Comparison of ENCODE assay signal across 14 cellular contexts in the genomic region with DNA sequence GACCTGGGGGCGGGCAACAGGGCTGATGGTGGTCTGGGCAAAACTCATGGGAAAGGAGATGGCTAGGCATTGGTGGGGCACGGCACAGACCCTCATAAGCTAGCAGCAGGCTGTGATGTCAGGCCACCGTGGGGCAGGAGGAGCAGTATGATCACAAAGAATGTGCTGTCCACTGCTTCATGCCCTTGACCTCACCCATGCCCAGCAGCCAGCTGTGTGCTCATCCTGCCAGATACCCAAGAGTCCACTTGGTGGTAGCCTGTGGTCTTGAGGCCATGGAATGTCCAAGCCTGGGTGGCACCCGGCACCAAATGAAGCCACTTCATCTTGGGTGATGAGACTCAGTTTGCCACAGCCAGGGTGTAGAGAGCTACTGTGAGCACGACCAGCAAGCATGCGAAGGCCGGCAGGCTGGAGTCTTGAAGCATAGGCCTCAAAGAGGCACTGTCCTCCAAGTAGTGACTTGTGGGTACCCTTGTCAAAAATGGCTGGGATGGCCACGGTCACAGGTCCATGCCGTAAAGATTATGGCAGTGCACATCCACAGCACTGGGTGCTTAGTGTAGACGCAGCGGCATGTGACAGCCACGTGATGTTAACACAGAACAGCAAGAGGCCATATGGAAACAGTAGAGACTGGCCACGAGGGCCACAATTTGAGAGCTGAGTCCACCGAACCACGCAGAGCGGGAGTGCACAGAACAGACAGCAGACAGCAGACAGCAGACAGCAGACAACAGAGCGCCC. TPM values are rescaled to one million over a fixed set of nuclear protein-coding genes. Genes with fewer than 3 reads are reported as not detected.
DNase-seq lines count a peak whose midpoint lies in the region; ATAC-seq and TF ChIP-seq lines count a peak whose summit lies in the region.
"Had no signal": no experiment of that assay in that cellular context is flagged by ENCODE, and none has a peak within 500 bp of the region (broad histone marks: within the 10 kb centered on the region; RNA-seq: fewer than 3 reads in every experiment).

No MANE protein-coding gene starts in this region.

- no peak for TF ChIP-seq CTCF in activated CD8-positive, alpha-beta T cell treated with anti-CD3 and anti-CD28 coated beads for 36 hours (IDR thresholded peaks at IDR 0.05)

- ATAC-seq in activated CD8-positive, alpha-beta T cell treated with anti-CD3 and anti-CD28 coated beads for 36 hours, result no peak
- no peak for ATAC-seq in stimulated activated effector memory CD8-positive, alpha-beta T cell treated with anti-CD3 and anti-CD28 coated beads, Interleukin-12 subunit alpha, Interleukin-12 subunit beta, amount 100 ng/mL, for 72 hours

- POLR2A ChIA-PET in activated CD8-positive, alpha-beta T cell treated with anti-CD3 and anti-CD28 coated beads for 36 hours (lab: Charles Lee), result interaction anchor here (0.8 to 7.4 kb wide), 5 partner anchors 14 to 44 kb away, joined by 3 to 60 read pairs (median 6); no protein-coding TSS in a partner anchor

- intact Hi-C loops in activated CD4-positive, alpha-beta T cell treated with anti-CD3 and anti-CD28 coated beads, Interleukin-2, amount 10 ng/mL, durations not matched to agents 24 days and 14 days (cut with micrococcal nuclease), result no loop called here
- intact Hi-C loops in activated CD8-positive, alpha-beta T cell treated with anti-CD3 and anti-CD28 coated beads for 36 hours (cut with micrococcal nuclease), result no loop called here

- peaks cover 24% of the 10 kb centered on the region for H3K36me3 Mint-ChIP-seq in activated CD4-positive, alpha-beta T cell treated with anti-CD3 and anti-CD28 coated beads, Interleukin-2, amount 10 ng/mL, durations not matched to agents 24 days and 14 days (ENCODE audit: low read depth)
- peaks cover 13% of the 10 kb centered on the region for H3K36me3 Mint-ChIP-seq in activated CD8-positive, alpha-beta T cell treated with anti-CD3 and anti-CD28 coated beads for 36 hours (ENCODE audit: low read depth)
- H3K36me3 Mint-ChIP-seq in immature natural killer cell, result peaks cover 0 to under 1% (median 0%) of the 10 kb centered on the region in 3 donors
- H3K36me3 Mint-ChIP-seq in stimulated activated effector memory CD8-positive, alpha-beta T cell treated with anti-CD3 and anti-CD28 coated beads, Interleukin-12 subunit alpha, Interleukin-12 subunit beta, amount 100 ng/mL, for 72 hours, result peaks cover 64% of the 10 kb centered on the region

- CTCF ChIA-PET in activated CD8-positive, alpha-beta T cell treated with anti-CD3 and anti-CD28 coated beads for 36 hours (lab: Charles Lee), result no interaction called here

- no peaks in the 10 kb centered on the region for H3K27me3 Mint-ChIP-seq in activated CD4-positive, alpha-beta T cell treated with anti-CD3 and anti-CD28 coated beads, Interleukin-2, amount 10 ng/mL, durations not matched to agents 24 days and 14 days
- H3K27me3 Mint-ChIP-seq in activated CD8-positive, alpha-beta T cell treated with anti-CD3 and anti-CD28 coated beads for 36 hours, result no peaks in the 10 kb centered on the region
- H3K27me3 Mint-ChIP-seq in immature natural killer cell (ENCODE audit: low read depth in 3 of 3), result peaks cover 0 to 4% (median 2%) of the 10 kb centered on the region in 3 donors

- peak overlapping the region; percentile 73 for H3K4me3 Mint-ChIP-seq in activated CD4-positive, alpha-beta T cell treated with anti-CD3 and anti-CD28 coated beads, Interleukin-2, amount 10 ng/mL, durations not matched to agents 24 days and 14 days
- peak overlapping the region; percentile 69 for H3K4me3 Mint-ChIP-seq in activated CD8-positive, alpha-beta T cell treated with anti-CD3 and anti-CD28 coated beads for 36 hours
- H3K4me3 Mint-ChIP-seq in immature natural killer cell, result peak overlapping the region; percentile 73 to 87 (median 83)
- peak overlapping the region; percentile 64 for H3K4me3 Mint-ChIP-seq in stimulated activated effector memory CD8-positive, alpha-beta T cell treated with anti-CD3 and anti-CD28 coated beads, Interleukin-12 subunit alpha, Interleukin-12 subunit beta, amount 100 ng/mL, for 72 hours

- peaks cover 21% of the 10 kb centered on the region for H3K4me1 Mint-ChIP-seq in activated CD4-positive, alpha-beta T cell treated with anti-CD3 and anti-CD28 coated beads, Interleukin-2, amount 10 ng/mL, durations not matched to agents 24 days and 14 days
- H3K4me1 Mint-ChIP-seq in activated CD8-positive, alpha-beta T cell treated with anti-CD3 and anti-CD28 coated beads for 36 hours (ENCODE audit: low read depth), result peaks cover 45% of the 10 kb centered on the region
- peaks cover 15 to 22% of the 10 kb centered on the region in 2 donors for H3K4me1 Mint-ChIP-seq in immature natural killer cell
- H3K4me1 Mint-ChIP-seq in stimulated activated effector memory CD8-positive, alpha-beta T cell treated with anti-CD3 and anti-CD28 coated beads, Interleukin-12 subunit alpha, Interleukin-12 subunit beta, amount 100 ng/mL, for 72 hours, result peaks cover 37% of the 10 kb centered on the region

- H3K9me3 Mint-ChIP-seq in activated CD4-positive, alpha-beta T cell treated with anti-CD3 and anti-CD28 coated beads, Interleukin-2, amount 10 ng/mL, durations not matched to agents 24 days and 14 days, result no peaks in the 10 kb centered on the region
- no peaks in the 10 kb centered on the region for H3K9me3 Mint-ChIP-seq in activated CD8-positive, alpha-beta T cell treated with anti-CD3 and anti-CD28 coated beads for 36 hours
- no peaks in the 10 kb centered on the region for H3K9me3 Mint-ChIP-seq in immature natural killer cell
- H3K9me3 Mint-ChIP-seq in stimulated activated effector memory CD8-positive, alpha-beta T cell treated with anti-CD3 and anti-CD28 coated beads, Interleukin-12 subunit alpha, Interleukin-12 subunit beta, amount 100 ng/mL, for 72 hours, result no peaks in the 10 kb centered on the region

- DNase-seq in activated CD4-positive, alpha-beta T cell treated with anti-CD3 and anti-CD28 coated beads, Interleukin-2, amount 10 ng/mL, durations not matched to agents 24 days and 14 days, result no peak
- no peak for DNase-seq in activated CD4-positive, alpha-beta T cell treated with anti-CD3 and anti-CD28 coated beads for 48 hours
- DNase-seq in activated CD8-positive, alpha-beta T cell treated with anti-CD3 and anti-CD28 coated beads for 36 hours, result no peak
- no peak for DNase-seq in immature natural killer cell
- no peak for DNase-seq in stimulated activated effector memory CD8-positive, alpha-beta T cell treated with anti-CD3 and anti-CD28 coated beads, Interleukin-12 subunit alpha, Interleukin-12 subunit beta, amount 100 ng/mL, for 72 hours (ENCODE audit: low spot score in 2 of 2)
- no peak for DNase-seq in NCI-H1436 (lab: John Stamatoyannopoulos, UW)
- no peak for DNase-seq in hepatic stellate cell (ENCODE audit: low spot score)
- DNase-seq in glomerular visceral epithelial cell (ENCODE audit: extremely low spot score), result no peak
- DNase-seq: dermis blood vessel endothelial cell, foreskin melanocyte, GOT3, NCI-H1417, NCI-H526 treated with DMSO at 0.1 percent for 48 hours, Right ventricle myocardium superior had no signal

- no peak overlapping the region for H3K27ac Mint-ChIP-seq in activated CD4-positive, alpha-beta T cell treated with anti-CD3 and anti-CD28 coated beads, Interleukin-2, amount 10 ng/mL, durations not matched to agents 24 days and 14 days
- H3K27ac Mint-ChIP-seq in activated CD8-positive, alpha-beta T cell treated with anti-CD3 and anti-CD28 coated beads for 36 hours, result peak overlapping the region; percentile 75
- peak overlapping the region; percentile 8 to 87 (median 42) for H3K27ac Mint-ChIP-seq in immature natural killer cell
- H3K27ac Mint-ChIP-seq in stimulated activated effector memory CD8-positive, alpha-beta T cell treated with anti-CD3 and anti-CD28 coated beads, Interleukin-12 subunit alpha, Interleukin-12 subunit beta, amount 100 ng/mL, for 72 hours, result peak overlapping the region; percentile 69

RNA-seq across cellular contexts. Expression of a gene that starts 19.0 kb away (rescaled TPM):
- 119 and 120 TPM in 2 replicates for total RNA-seq in activated CD4-positive, alpha-beta T cell treated with anti-CD3 and anti-CD28 coated beads, Interleukin-2, amount 10 ng/mL, durations not matched to agents 24 days and 14 days
- total RNA-seq in activated CD8-positive, alpha-beta T cell treated with anti-CD3 and anti-CD28 coated beads for 36 hours, result 10 to 100 TPM; 70.6 to 71.5 TPM
- polyA plus RNA-seq in immature natural killer cell, result 1 to 10 TPM; 1.3 to 3.4 (median 1.6) TPM

RNA-seq across cellular contexts. Expression of a gene that starts 19.1 kb away (rescaled TPM):
- 65.7 and 68.1 TPM in 2 replicates for total RNA-seq in activated CD4-positive, alpha-beta T cell treated with anti-CD3 and anti-CD28 coated beads, Interleukin-2, amount 10 ng/mL, durations not matched to agents 24 days and 14 days
- 10 to 100 TPM; 43.7 to 46.2 TPM for total RNA-seq in activated CD8-positive, alpha-beta T cell treated with anti-CD3 and anti-CD28 coated beads for 36 hours
- 10 to 100 TPM in 2 of 3 donors, 1 to 10 TPM in 1; 7.5 to 15.4 (median 10.6) TPM for polyA plus RNA-seq in immature natural killer cell
